In the genomic region with DNA sequence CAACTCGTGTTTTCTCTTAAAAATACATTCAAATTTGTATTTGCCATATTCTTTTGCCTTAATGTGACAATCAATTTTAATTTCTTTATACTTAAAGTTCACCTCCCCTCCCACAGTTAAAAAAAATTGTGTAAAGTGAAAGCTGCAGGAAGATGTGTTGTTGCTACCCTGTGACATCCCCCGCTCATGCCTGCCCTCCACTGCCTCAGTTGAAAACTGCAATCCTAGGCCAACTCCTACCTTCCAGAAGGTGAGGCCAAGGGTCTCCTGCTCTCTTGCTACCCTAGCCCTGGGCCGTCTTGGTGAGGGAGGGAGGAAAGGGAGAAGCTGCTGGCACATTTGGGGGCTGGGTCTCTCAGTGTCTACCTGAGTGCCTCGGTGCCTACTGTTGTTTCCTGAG, we compare ENCODE assay signal across 8 cellular contexts. TPM values are rescaled to one million over a fixed set of nuclear protein-coding genes. Genes with fewer than 3 reads are reported as not detected.
A peak's percentile ranks its signal among the peaks of the same experiment; 100 is the strongest.
DNase-seq lines count a peak whose midpoint lies in the region; ATAC-seq and TF ChIP-seq lines count a peak whose summit lies in the region.

No MANE protein-coding gene starts in this region.

- intact Hi-C loops in left lung (cut with DNase I), result loop anchor here in 1 of 2 donors (5.0 kb wide), 1 partner anchor 157 kb away; no protein-coding TSS in a partner anchor

- peak; percentile 68 to 82 for ATAC-seq in CD4-positive, CD25-positive, alpha-beta regulatory T cell (ENCODE audit: low read depth in 2 of 2)
- ATAC-seq in activated T-cell treated with anti-CD3 and anti-CD28 coated beads, Interleukin-2, amount 50 U/mL, for 72 hours (replicated peaks in 1 of 2), result peak; percentile 86 to 91
- ATAC-seq in left lung (peak; percentile 39), HG02852 (IDR thresholded peaks at IDR 0.05; ENCODE audit: unreplicated experiment) (no peak)
- ATAC-seq in stimulated activated memory B cell treated with anti-CD40 and anti-IgM and Interleukin-4, amounts not matched to agents 10 μg/mL and 1 μg/mL and 100 μg/mL, for 72 hours, result no peak

- H3K9me3 ChIP-seq in CD4-positive, CD25-positive, alpha-beta regulatory T cell (ENCODE audit: control insufficient read depth in 2 of 2, low read length in 2 of 2), result no peaks in the 10 kb centered on the region
- no peaks in the 10 kb centered on the region for H3K9me3 ChIP-seq in left lung

- H3K36me3 Mint-ChIP-seq in CD4-positive, CD25-positive, alpha-beta regulatory T cell, result no peaks in the 10 kb centered on the region
- no peaks in the 10 kb centered on the region for H3K36me3 Mint-ChIP-seq in activated T-cell treated with anti-CD3 and anti-CD28 coated beads, Interleukin-2, amount 50 U/mL, for 72 hours (ENCODE audit: insufficient read depth in 2 of 2)
- H3K36me3 Mint-ChIP-seq in stimulated activated memory B cell treated with anti-CD40 and anti-IgM and Interleukin-4, amounts not matched to agents 10 μg/mL and 1 μg/mL and 100 μg/mL, for 72 hours, result no peaks in the 10 kb centered on the region

- H3K36me3 ChIP-seq in CD4-positive, CD25-positive, alpha-beta regulatory T cell (ENCODE audit: control insufficient read depth, insufficient read depth, low read length), result no peaks in the 10 kb centered on the region
- no peaks in the 10 kb centered on the region for H3K36me3 ChIP-seq in left lung

- H3K9me3 Mint-ChIP-seq in CD4-positive, CD25-positive, alpha-beta regulatory T cell, result peaks cover 0 to 2% (median 0%) of the 10 kb centered on the region in 7 donors
- H3K9me3 Mint-ChIP-seq in activated T-cell treated with anti-CD3 and anti-CD28 coated beads, Interleukin-2, amount 50 U/mL, for 72 hours, result no peaks in the 10 kb centered on the region
- no peaks in the 10 kb centered on the region for H3K9me3 Mint-ChIP-seq in stimulated activated memory B cell treated with anti-CD40 and anti-IgM and Interleukin-4, amounts not matched to agents 10 μg/mL and 1 μg/mL and 100 μg/mL, for 72 hours

- peak overlapping the region; percentile 3 for H3K4me3 ChIP-seq in CD4-positive, CD25-positive, alpha-beta regulatory T cell (ENCODE audit: low read depth, low read length)
- no peak overlapping the region for H3K4me3 ChIP-seq in NB4 (ENCODE audit: low read depth, low read length)
- H3K4me3 ChIP-seq in left lung, result no peak overlapping the region

- peaks cover 11 to 52% (median 38%) of the 10 kb centered on the region in 4 donors for H3K4me1 Mint-ChIP-seq in CD4-positive, CD25-positive, alpha-beta regulatory T cell
- H3K4me1 Mint-ChIP-seq in activated T-cell treated with anti-CD3 and anti-CD28 coated beads, Interleukin-2, amount 50 U/mL, for 72 hours (ENCODE audit: low read depth), result peaks cover 32% of the 10 kb centered on the region
- no peaks in the 10 kb centered on the region for H3K4me1 Mint-ChIP-seq in stimulated activated memory B cell treated with anti-CD40 and anti-IgM and Interleukin-4, amounts not matched to agents 10 μg/mL and 1 μg/mL and 100 μg/mL, for 72 hours

- peaks cover 25% of the 10 kb centered on the region for H3K4me1 ChIP-seq in CD4-positive, CD25-positive, alpha-beta regulatory T cell (ENCODE audit: control insufficient read depth, insufficient read depth, low read length, poor library complexity, severe bottlenecking)
- H3K4me1 ChIP-seq in left lung, result peaks cover 0 to 3% of the 10 kb centered on the region in 2 donors

- H3K27ac Mint-ChIP-seq in CD4-positive, CD25-positive, alpha-beta regulatory T cell, result peak overlapping the region; percentile 79 to 94 (median 83)
- no peak overlapping the region for H3K27ac Mint-ChIP-seq in activated T-cell treated with anti-CD3 and anti-CD28 coated beads, Interleukin-2, amount 50 U/mL, for 72 hours
- H3K27ac Mint-ChIP-seq in stimulated activated memory B cell treated with anti-CD40 and anti-IgM and Interleukin-4, amounts not matched to agents 10 μg/mL and 1 μg/mL and 100 μg/mL, for 72 hours, result no peak overlapping the region

- no peaks in the 10 kb centered on the region for H3K27me3 ChIP-seq in CD4-positive, CD25-positive, alpha-beta regulatory T cell (ENCODE audit: control insufficient read depth, insufficient read depth, low read length)
- H3K27me3 ChIP-seq in left lung, result no peaks in the 10 kb centered on the region

- no peaks in the 10 kb centered on the region for H3K27me3 Mint-ChIP-seq in CD4-positive, CD25-positive, alpha-beta regulatory T cell
- H3K27me3 Mint-ChIP-seq in activated T-cell treated with anti-CD3 and anti-CD28 coated beads, Interleukin-2, amount 50 U/mL, for 72 hours (ENCODE audit: low read depth), result no peaks in the 10 kb centered on the region
- H3K27me3 Mint-ChIP-seq in stimulated activated memory B cell treated with anti-CD40 and anti-IgM and Interleukin-4, amounts not matched to agents 10 μg/mL and 1 μg/mL and 100 μg/mL, for 72 hours, result no peaks in the 10 kb centered on the region

- TF ChIP-seq CTCF in NB4 (IDR thresholded peaks at IDR 0.05; ENCODE audit: low read depth, low read length) (peak; percentile 50), left lung (IDR thresholded peaks at IDR 0.05) (no peak)

- TF ChIP-seq POLR2A in NB4 (IDR thresholded peaks at IDR 0.05; ENCODE audit: extremely low read depth, insufficient read length), result no peak

- no peak overlapping the region for H3K27ac ChIP-seq in CD4-positive, CD25-positive, alpha-beta regulatory T cell (ENCODE audit: insufficient read depth, low read length, poor library complexity, severe bottlenecking)
- no peak overlapping the region for H3K27ac ChIP-seq in left lung

- H3K4me3 Mint-ChIP-seq in CD4-positive, CD25-positive, alpha-beta regulatory T cell, result peak overlapping the region in 2 of 4 donors; percentile 32 to 33
- peak overlapping the region; percentile 19 to 31 for H3K4me3 Mint-ChIP-seq in activated T-cell treated with anti-CD3 and anti-CD28 coated beads, Interleukin-2, amount 50 U/mL, for 72 hours
- H3K4me3 Mint-ChIP-seq in stimulated activated memory B cell treated with anti-CD40 and anti-IgM and Interleukin-4, amounts not matched to agents 10 μg/mL and 1 μg/mL and 100 μg/mL, for 72 hours, result no peak overlapping the region

- DNase-seq in CD4-positive, CD25-positive, alpha-beta regulatory T cell, result peak in 2 of 3 donors; percentile 58 to 65
- DNase-seq in NB4 (ENCODE audit: low read depth) (peak; percentile 25), left lung (no peak), NOMO-1 treated with DMSO at 0.1 percent for 48 hours (lab: John Stamatoyannopoulos, UW; ENCODE audit: unreplicated experiment) (no peak), SK-N-DZ (ENCODE audit: low spot score) (no peak)
- peak; percentile 64 to 65 for DNase-seq in activated T-cell treated with anti-CD3 and anti-CD28 coated beads, Interleukin-2, amount 50 U/mL, for 72 hours

RNA-seq across cellular contexts. Expression of a gene that starts 57.0 kb away (rescaled TPM):
- 77.3 TPM for total RNA-seq in CD4-positive, CD25-positive, alpha-beta regulatory T cell
- 100 to 1,000 TPM; 141 to 231 (median 171) TPM for polyA plus RNA-seq in CD4-positive, CD25-positive, alpha-beta regulatory T cell
- total RNA-seq in activated T-cell treated with anti-CD3 and anti-CD28 coated beads, Interleukin-2, amount 50 U/mL, for 72 hours, result 10 to 100 TPM; 61.0 to 72.3 TPM
- 10 to 100 TPM; 46.7 to 50.4 TPM for total RNA-seq in left lung
- 24.8 and 27.4 TPM in 2 replicates for polyA plus RNA-seq in SK-N-DZ (2014; cell fraction: cytosol; rRNA removed)
- polyA plus RNA-seq in SK-N-DZ (2014; cell fraction: nucleus; rRNA removed), result 18.6 and 22.5 TPM in 2 replicates

Comparison
In these comparisons a context has a peak if more than half of its experiments do, and no peak if none do; other contexts are left out.
1. ATAC-seq: peak in CD4-positive, CD25-positive, alpha-beta regulatory T cell (2 of 2), activated T-cell treated with anti-CD3 and anti-CD28 coated beads, Interleukin-2, amount 50 U/mL, for 72 hours (2 of 2) and left lung (single experiment); none in HG02852 (single experiment) and stimulated activated memory B cell treated with anti-CD40 and anti-IgM and Interleukin-4, amounts not matched to agents 10 μg/mL and 1 μg/mL and 100 μg/mL, for 72 hours (single experiment).
2. DNase-seq: peak in CD4-positive, CD25-positive, alpha-beta regulatory T cell (2 of 3), NB4 (single experiment) and activated T-cell treated with anti-CD3 and anti-CD28 coated beads, Interleukin-2, amount 50 U/mL, for 72 hours (2 of 2); none in left lung (0 of 2), NOMO-1 treated with DMSO at 0.1 percent for 48 hours (single experiment) and SK-N-DZ (single experiment).
3. H3K27ac Mint-ChIP-seq: peak in CD4-positive, CD25-positive, alpha-beta regulatory T cell (3 of 3); none in activated T-cell treated with anti-CD3 and anti-CD28 coated beads, Interleukin-2, amount 50 U/mL, for 72 hours (single experiment) and stimulated activated memory B cell treated with anti-CD40 and anti-IgM and Interleukin-4, amounts not matched to agents 10 μg/mL and 1 μg/mL and 100 μg/mL, for 72 hours (single experiment).